19 cellular contexts compared by ENCODE assay signal in the genomic region with DNA sequence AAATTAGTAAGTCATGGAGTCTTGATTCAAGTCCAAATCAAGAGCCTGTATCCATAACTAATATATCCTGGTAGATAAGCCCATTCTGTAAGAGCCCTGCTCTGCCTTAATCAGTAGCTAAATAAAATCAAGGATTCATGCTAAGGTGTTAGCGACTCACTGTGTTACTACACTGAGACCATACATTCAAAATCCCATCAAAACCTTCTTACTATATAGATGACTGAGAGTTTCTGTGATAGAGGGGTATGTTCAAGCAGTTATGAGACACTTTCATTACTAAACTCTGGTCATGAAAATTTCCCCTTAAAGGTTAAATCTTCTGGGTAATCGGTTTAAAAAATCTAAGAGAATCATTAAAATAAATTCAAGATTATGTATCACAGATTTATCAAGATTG.
DNase-seq lines count a peak whose midpoint lies in the region; ATAC-seq and TF ChIP-seq lines count a peak whose summit lies in the region.
"Had no signal": no experiment of that assay in that cellular context is flagged by ENCODE, and none has a peak within 500 bp of the region (broad histone marks: within the 10 kb centered on the region; RNA-seq: fewer than 3 reads in every experiment).

No MANE protein-coding gene starts in this region.

- no peaks in the 10 kb centered on the region for H4K20me1 ChIP-seq in OCI-LY3 (ENCODE audit: insufficient read depth, low read length)

- no peaks in the 10 kb centered on the region for H3K27me3 ChIP-seq in OCI-LY3 (ENCODE audit: low read depth, low read length)
- no peaks in the 10 kb centered on the region for H3K27me3 ChIP-seq in MG63
- H3K27me3 ChIP-seq: SJSA1 had no signal

- H3K9ac ChIP-seq in OCI-LY3 (ENCODE audit: low read length) = peak overlapping the region; percentile 21; the same call in 1 of the 2 replicates

- H3K27me3 Mint-ChIP-seq in osteocyte (ENCODE audit: unreplicated experiment) = no peaks in the 10 kb centered on the region

- H3K9me3 ChIP-seq in OCI-LY3 (ENCODE audit: insufficient read depth, low read length) (peaks cover 5% of the 10 kb centered on the region), MG63 (no peaks in the 10 kb centered on the region)
- H3K9me3 ChIP-seq: SJSA1 had no signal

- H3K9me3 Mint-ChIP-seq in osteocyte (ENCODE audit: unreplicated experiment) = no peaks in the 10 kb centered on the region

- H3K4me3 ChIP-seq in OCI-LY3 (ENCODE audit: low read length) (peak overlapping the region; percentile 26), MG63 (no peak overlapping the region)
- H3K4me3 ChIP-seq: SJSA1 had no signal

- no peak overlapping the region for H3K27ac Mint-ChIP-seq in osteocyte (ENCODE audit: unreplicated experiment)
- H3K27ac Mint-ChIP-seq: HFFc6 had no signal

- DNase-seq in posterior cingulate gyrus = no peak
- DNase-seq in osteocyte (ENCODE audit: extremely low spot score, unreplicated experiment) = no peak
- DNase-seq in MG63 = no peak
- DNase-seq: ACHN, COR-L47, EL, HFFc6, KBM-7, NCI-H1436, NCI-H2029, NCI-H2171 treated with DMSO at 0.1 percent for 48 hours, NCI-H748 treated with DMSO at 0.1 percent for 48 hours, SW 1271 had no signal

- peaks cover 24% of the 10 kb centered on the region for H3K36me3 ChIP-seq in OCI-LY3 (replicated peaks; ENCODE audit: low read depth, low read length)
- no peaks in the 10 kb centered on the region for H3K36me3 ChIP-seq in MG63
- H3K36me3 ChIP-seq: SJSA1 had no signal

- peak; percentile 52 for ATAC-seq in GM18907 (IDR thresholded peaks at IDR 0.05; ENCODE audit: unreplicated experiment)
- ATAC-seq in HG02610 (IDR thresholded peaks at IDR 0.05; ENCODE audit: unreplicated experiment) = peak; percentile 48
- ATAC-seq in HG03135 (IDR thresholded peaks at IDR 0.05; ENCODE audit: unreplicated experiment) = peak; percentile 49
- ATAC-seq in GM21381 (IDR thresholded peaks at IDR 0.05; ENCODE audit: unreplicated experiment) = no peak

- H3K4me1 ChIP-seq in OCI-LY3 (ENCODE audit: low read length) = peaks cover 44% of the 10 kb centered on the region
- H3K4me1 ChIP-seq: SJSA1 had no signal

- TF ChIP-seq CTCF in OCI-LY3 (IDR thresholded peaks at IDR 0.05; ENCODE audit: low read depth, low read length) (no peak), osteocyte (IDR thresholded peaks at IDR 0.05) (no peak)

- no peaks in the 10 kb centered on the region for H3K79me2 ChIP-seq in OCI-LY3 (ENCODE audit: low read length)

- H3K4me2 ChIP-seq in OCI-LY3 (ENCODE audit: low read length) = peak overlapping the region; percentile 60

- H2AFZ ChIP-seq in OCI-LY3 (ENCODE audit: low read depth, low read length) = no peak overlapping the region

- H3K4me1 Mint-ChIP-seq in osteocyte (ENCODE audit: unreplicated experiment) = no peaks in the 10 kb centered on the region

- no peaks in the 10 kb centered on the region for H3K36me3 Mint-ChIP-seq in osteocyte (ENCODE audit: unreplicated experiment)

- intact Hi-C loops in posterior cingulate gyrus (cut with DNase I) = no loop called here

- no peak overlapping the region for H3K4me3 Mint-ChIP-seq in osteocyte (ENCODE audit: unreplicated experiment)
- H3K4me3 Mint-ChIP-seq: HFFc6 had no signal

- H3K27ac ChIP-seq in OCI-LY3 (ENCODE audit: low read length) = peak overlapping the region; percentile 80
- H3K27ac ChIP-seq: SJSA1 had no signal
